In the genomic region with DNA sequence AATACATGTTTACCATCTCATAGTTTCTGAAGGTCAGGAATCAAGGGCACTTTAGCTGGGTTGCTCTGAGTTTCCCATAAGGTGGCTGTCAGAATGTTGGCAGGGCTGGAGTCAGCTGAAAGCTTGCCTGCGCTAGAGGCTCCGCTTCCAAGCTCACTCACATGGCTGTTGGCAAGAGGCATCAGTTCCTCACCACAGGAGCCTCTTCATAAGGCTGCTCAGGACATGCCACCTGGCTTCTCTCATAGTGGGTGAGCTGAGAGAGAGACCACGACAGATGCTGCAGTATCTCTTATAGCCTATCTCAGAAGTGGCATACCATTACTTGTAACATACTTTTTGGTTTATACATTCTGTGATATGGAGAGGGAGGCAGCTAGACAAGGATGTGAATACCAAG, we compare ENCODE assay signal across 11 cellular contexts. TPM values are rescaled to one million over a fixed set of nuclear protein-coding genes. Genes with fewer than 3 reads are reported as not detected.
DNase-seq lines count a peak whose midpoint lies in the region; ATAC-seq and TF ChIP-seq lines count a peak whose summit lies in the region.
"Had no signal": no experiment of that assay in that cellular context is flagged by ENCODE, and none has a peak within 500 bp of the region (broad histone marks: within the 10 kb centered on the region; RNA-seq: fewer than 3 reads in every experiment).

No MANE protein-coding gene starts in this region.

- no peak overlapping the region for H3K27ac ChIP-seq in DND-41 (ENCODE audit: low read length)
- peak overlapping the region in 26 of 59 donors; percentile 2 to 76 (median 34) for H3K27ac ChIP-seq in dorsolateral prefrontal cortex
- no peak overlapping the region for H3K27ac ChIP-seq in CD4-positive, alpha-beta memory T cell (ENCODE audit: low read depth, low read length)

- H3K4me2 ChIP-seq in DND-41 (ENCODE audit: insufficient read depth, low read length): no peak overlapping the region

- no peaks in the 10 kb centered on the region for H3K9me3 Mint-ChIP-seq in CD4-positive, alpha-beta memory T cell

- H3K36me3 ChIP-seq in DND-41 (ENCODE audit: insufficient read depth, low read length): 0 out of 2 replicates have a peak, but pooled peaks cover 9% of the 10 kb centered on the region
- H3K36me3 ChIP-seq in CD4-positive, alpha-beta memory T cell (ENCODE audit: insufficient read depth, low read length): peaks cover 12% of the 10 kb centered on the region

- TF ChIP-seq CTCF in DND-41 (IDR thresholded peaks at IDR 0.05; ENCODE audit: borderline replicate concordance, extremely low read depth, low read length, poor library complexity, severe bottlenecking): no peak
- no peak for TF ChIP-seq CTCF in dorsolateral prefrontal cortex (IDR thresholded peaks at IDR 0.05 in 54 of 56, conservative IDR thresholded peaks at IDR 0.05 in 2 of 56; ENCODE audit: low read depth in 1 of 56, partially characterized antibody in 56 of 56)

- POLR2A ChIA-PET in CD4-positive, alpha-beta memory T cell (lab: Charles Lee; ENCODE audit: partially characterized antibody): no interaction called here

- peaks cover 69% of the 10 kb centered on the region for H3K79me2 ChIP-seq in DND-41 (ENCODE audit: insufficient read depth, low read length)

- CTCF ChIA-PET in CD4-positive, alpha-beta memory T cell (lab: Charles Lee; ENCODE audit: partially characterized antibody): interaction anchor here (0.9 to 1.6 kb wide), 2 partner anchors 16 to 78 kb away, joined by 3 to 6 read pairs; no protein-coding TSS in a partner anchor

- H3K4me1 ChIP-seq in DND-41 (ENCODE audit: insufficient read depth, low read length): peaks cover 6% of the 10 kb centered on the region
- H3K4me1 ChIP-seq in CD4-positive, alpha-beta memory T cell (ENCODE audit: insufficient read depth, low read length): peaks cover 20% of the 10 kb centered on the region

- no peaks in the 10 kb centered on the region for H3K9me3 ChIP-seq in DND-41 (ENCODE audit: insufficient read depth, low read length, severe bottlenecking)
- no peaks in the 10 kb centered on the region for H3K9me3 ChIP-seq in CD4-positive, alpha-beta memory T cell (ENCODE audit: control insufficient read depth in 1 of 2, low read length in 2 of 2)

- no peak overlapping the region for H3K4me3 Mint-ChIP-seq in CD4-positive, alpha-beta memory T cell

- intact Hi-C loops in dorsolateral prefrontal cortex (cut with DNase I): no loop called here
- intact Hi-C loops in CD4-positive, alpha-beta memory T cell (cut with micrococcal nuclease): no loop called here

- H2AFZ ChIP-seq in DND-41 (ENCODE audit: low read depth, low read length): no peak overlapping the region

- H3K4me1 Mint-ChIP-seq in CD4-positive, alpha-beta memory T cell: peaks cover 24 to 33% (median 30%) of the 10 kb centered on the region in 4 donors

- H3K36me3 Mint-ChIP-seq in CD4-positive, alpha-beta memory T cell: peaks cover 8 to 16% of the 10 kb centered on the region in 2 donors

- ATAC-seq in DND-41 (ENCODE audit: insufficient read depth, low read depth) (peak; percentile 98), GM21367 (IDR thresholded peaks at IDR 0.05; ENCODE audit: unreplicated experiment) (no peak), GM21526 (IDR thresholded peaks at IDR 0.05; ENCODE audit: low FRiP score, unreplicated experiment) (no peak)

- H3K27me3 ChIP-seq in DND-41 (ENCODE audit: insufficient read depth, low read length, poor library complexity) (no peaks in the 10 kb centered on the region), dorsolateral prefrontal cortex (no peaks in the 10 kb centered on the region)
- H3K27me3 ChIP-seq in CD4-positive, alpha-beta memory T cell (ENCODE audit: insufficient read depth, low read length): no peaks in the 10 kb centered on the region

- DNase-seq in DND-41 (peak; percentile 53), NCI-H2196 (lab: John Stamatoyannopoulos, UW; ENCODE audit: unreplicated experiment) (peak; percentile 48), dorsolateral prefrontal cortex (peak in 6 of 10 donors; percentile 27 to 91 (median 42)), myocyte (ENCODE audit: low read depth) (peak; percentile 72), COLO668 (lab: John Stamatoyannopoulos, UW; ENCODE audit: unreplicated experiment) (no peak)
- DNase-seq in CD4-positive, alpha-beta memory T cell: no peak
- DNase-seq: activated CD4-positive, alpha-beta T cell treated with anti-CD3 and anti-CD28 coated beads, Interleukin-2, amount 50 U/mL, for 4 hours; erythroblast; NCI-H526 treated with DMSO at 0.1 percent for 48 hours had no signal

- H3K27me3 Mint-ChIP-seq in CD4-positive, alpha-beta memory T cell: no peaks in the 10 kb centered on the region

- H3K9ac ChIP-seq in DND-41 (ENCODE audit: low read depth, low read length): no peak overlapping the region

- H4K20me1 ChIP-seq in DND-41 (ENCODE audit: insufficient read depth, low read length): peaks cover 17% of the 10 kb centered on the region; the same call in 1 of the 2 replicates

- peak overlapping the region in 1 of 7 donors; percentile 52 for H3K27ac Mint-ChIP-seq in CD4-positive, alpha-beta memory T cell

- H3K4me3 ChIP-seq in DND-41 (ENCODE audit: low read depth in 1 of 2, low read length in 2 of 2) (no peak overlapping the region), dorsolateral prefrontal cortex (no peak overlapping the region)
- H3K4me3 ChIP-seq in CD4-positive, alpha-beta memory T cell (ENCODE audit: low read length in 2 of 2): no peak overlapping the region

RNA-seq across cellular contexts. Expression of gene HADHB, which starts 7.2 kb away (rescaled TPM):
- 100 to 1,000 TPM in 98 of 120 experiments, 10 to 100 TPM in 22; 74.8 to 225 (median 119) TPM for total RNA-seq in dorsolateral prefrontal cortex
- 137 and 148 TPM in 2 replicates for total RNA-seq in myocyte
- polyA plus RNA-seq in myocyte (2012): 137 TPM
- total RNA-seq in CD4-positive, alpha-beta memory T cell: 10 to 100 TPM; 58.8 to 67.1 TPM
- polyA plus RNA-seq in CD4-positive, alpha-beta memory T cell: 100 to 1,000 TPM in 1 of 2 donors, 10 to 100 TPM in 1; 95.0 to 115 TPM

RNA-seq across cellular contexts. Expression of gene HADHA, which starts 7.5 kb away (rescaled TPM):
- total RNA-seq in dorsolateral prefrontal cortex: 100 to 1,000 TPM in 4 of 120 experiments, 10 to 100 TPM in 116; 61.1 to 107 (median 75.0) TPM
- total RNA-seq in myocyte: 137 and 140 TPM in 2 replicates
- 117 TPM for polyA plus RNA-seq in myocyte (2012)
- total RNA-seq in CD4-positive, alpha-beta memory T cell: 10 to 100 TPM; 89.1 to 93.6 TPM
- 100 to 1,000 TPM; 119 to 126 TPM for polyA plus RNA-seq in CD4-positive, alpha-beta memory T cell

Comparison
In these comparisons a context has a peak if more than half of its experiments do, and no peak if none do; other contexts are left out.
1. DNase-seq: peak in DND-41 (single experiment), NCI-H2196 (single experiment), dorsolateral prefrontal cortex (6 of 10) and myocyte (single experiment); none in CD4-positive, alpha-beta memory T cell (0 of 5) and COLO668 (single experiment).